Comparison of ENCODE assay signal across 8 cellular contexts in the genomic region with DNA sequence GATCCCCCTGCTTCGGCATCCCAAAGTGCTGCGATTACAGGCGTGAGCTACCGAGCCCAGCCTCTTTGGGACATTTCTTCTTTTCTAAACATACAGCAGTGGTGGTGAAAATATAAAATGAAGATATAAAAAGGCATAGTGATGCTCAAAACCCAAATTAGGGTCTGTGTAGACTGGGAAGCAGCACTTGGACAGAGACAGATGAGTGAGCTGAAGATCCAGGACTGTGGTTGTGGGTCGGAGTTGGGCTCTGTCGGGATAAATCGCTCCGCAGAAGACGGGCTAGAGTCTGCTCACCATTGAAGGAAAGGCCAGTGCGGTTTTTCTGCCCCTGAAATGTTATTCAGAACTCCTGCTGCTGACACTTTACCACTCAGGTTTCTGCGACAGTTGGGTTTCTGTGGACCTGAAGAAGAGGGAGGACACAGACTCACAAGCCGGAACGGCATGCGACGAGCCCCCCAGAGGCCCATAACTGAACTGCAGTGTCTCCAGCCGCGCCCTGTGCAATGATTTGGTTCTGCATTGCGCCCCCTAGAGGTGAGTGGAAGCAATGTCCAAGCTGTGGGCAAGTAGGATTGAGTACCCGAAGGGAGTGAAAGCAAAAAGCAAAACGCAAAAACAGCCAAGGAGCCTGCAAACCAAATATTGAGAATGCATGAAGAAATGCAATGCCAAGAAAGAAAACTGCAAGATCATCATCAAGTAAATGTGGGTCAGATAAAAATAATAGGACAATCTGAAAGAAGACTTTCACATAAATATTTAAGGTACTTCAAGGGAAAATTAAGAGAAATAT.
DNase-seq lines count a peak whose midpoint lies in the region; ATAC-seq and TF ChIP-seq lines count a peak whose summit lies in the region.

No MANE protein-coding gene starts in this region.

- peak; percentile 100 for TF ChIP-seq CTCF in H9 (conservative IDR thresholded peaks at IDR 0.05)
- TF ChIP-seq CTCF in LNCaP clone FGC (IDR thresholded peaks at IDR 0.05; ENCODE audit: control insufficient read depth, extremely low read depth, insufficient read depth), result peak; percentile 96
- TF ChIP-seq CTCF in upper lobe of left lung (IDR thresholded peaks at IDR 0.05), result peak; percentile 88 to 98 (median 94)

- H3K18ac ChIP-seq in H9 (ENCODE audit: insufficient read length, low read depth, low read length), result no peak overlapping the region

- no peak overlapping the region for H2AK5ac ChIP-seq in H9 (ENCODE audit: insufficient read length, low read length)

- H2BK12ac ChIP-seq in H9 (ENCODE audit: insufficient read length, low read depth, low read length), result no peak overlapping the region

- H4K8ac ChIP-seq in H9 (replicated peaks; ENCODE audit: insufficient read length, low read depth, low read length), result no peak overlapping the region

- H3K23ac ChIP-seq in H9 (ENCODE audit: insufficient read length, low read depth, low read length), result no peak overlapping the region

- H4K91ac ChIP-seq in H9 (ENCODE audit: insufficient read length, low read depth, low read length), result no peak overlapping the region

- no peak overlapping the region for H3K4ac ChIP-seq in H9 (ENCODE audit: low read depth, low read length)

- peak; percentile 93 to 97 for ATAC-seq in upper lobe of left lung (ENCODE audit: low FRiP score in 2 of 2)

- H3K27me3 ChIP-seq in H9 (ENCODE audit: insufficient read depth, low read length) (no peaks in the 10 kb centered on the region), upper lobe of left lung (no peaks in the 10 kb centered on the region)

- H2BK20ac ChIP-seq in H9 (ENCODE audit: low read depth, low read length, poor library complexity, severe bottlenecking), result no peak overlapping the region

- WGBS in H9 (ENCODE audit: extremely low coverage, insufficient read length, low lambda C conversion rate), result no CpG with 5 or more reads among the region's 20 CpGs
- WGBS in upper lobe of left lung, 2 donors, result 39% methylated on average over 20 of the region's 20 CpGs

- H3K4me2 ChIP-seq in H9 (ENCODE audit: insufficient read depth, insufficient read length, low read length), result peak overlapping the region; percentile 15

- no peak overlapping the region for H3K9ac ChIP-seq in H9 (ENCODE audit: extremely low read depth, insufficient read length, low read length)

- no peak for TF ChIP-seq EP300 in upper lobe of left lung (IDR thresholded peaks at IDR 0.05)

- H3K27ac Mint-ChIP-seq in H9, result no peak overlapping the region

- H3K23me2 ChIP-seq in H9 (ENCODE audit: insufficient read length, low read depth, low read length, poor library complexity, severe bottlenecking), result no peaks in the 10 kb centered on the region

- no peaks in the 10 kb centered on the region for H4K20me1 ChIP-seq in H9 (ENCODE audit: control insufficient read depth, insufficient read depth, insufficient read length)

- peaks cover 5 to 9% of the 10 kb centered on the region in 2 experiments for H3K4me1 Mint-ChIP-seq in H9

- H3T11ph ChIP-seq in H9 (ENCODE audit: low read length), result no peak overlapping the region

- H3K4me1 ChIP-seq in H9 (ENCODE audit: insufficient read depth, low read length), result no peaks in the 10 kb centered on the region
- H3K4me1 ChIP-seq in upper lobe of left lung, result peaks cover 0 to 6% (median 0%) of the 10 kb centered on the region in 4 donors

- H3K27ac ChIP-seq in H9 (ENCODE audit: insufficient read length, low read depth, low read length), result no peak overlapping the region
- H3K27ac ChIP-seq in upper lobe of left lung, result no peak overlapping the region

- H3K9me3 ChIP-seq in H9 (ENCODE audit: control insufficient read depth, low read depth, low read length), result no peaks in the 10 kb centered on the region
- H3K9me3 ChIP-seq in upper lobe of left lung, result no peaks in the 10 kb centered on the region

- TF ChIP-seq POLR2A in upper lobe of left lung (IDR thresholded peaks at IDR 0.05), result no peak

- H3K36me3 Mint-ChIP-seq in H9 (ENCODE audit: insufficient read depth in 1 of 3, low read depth in 3 of 3), result no peaks in the 10 kb centered on the region

- H3K4me3 ChIP-seq in LNCaP clone FGC (ENCODE audit: low read depth, low read length), result no peak overlapping the region
- H3K4me3 ChIP-seq in upper lobe of left lung, result no peak overlapping the region

- no peak overlapping the region for H4K5ac ChIP-seq in H9 (ENCODE audit: insufficient read length, low read depth, low read length)

- no peaks in the 10 kb centered on the region for H3K9me3 Mint-ChIP-seq in H9

- no peak overlapping the region for H2BK5ac ChIP-seq in H9 (ENCODE audit: insufficient read length, low read length)

- peaks cover 2% of the 10 kb centered on the region; the same call in 1 of the 2 replicates for H3K27me3 Mint-ChIP-seq in H9 (ENCODE audit: low read depth)

- no peaks in the 10 kb centered on the region for H3K79me1 ChIP-seq in H9 (ENCODE audit: insufficient read depth, low read depth, low read length, poor library complexity, severe bottlenecking)

- in situ Hi-C loops in SK-MEL-5 (cut with HindIII; ENCODE audit: low pct_unique_long_range_greater_than_20kb, low sequenced_read_pairs), result no loop called here

- H2BK15ac ChIP-seq in H9 (ENCODE audit: low read depth, low read length), result no peak overlapping the region

- no peak overlapping the region for H2BK120ac ChIP-seq in H9 (ENCODE audit: low read depth, low read length, poor library complexity, severe bottlenecking)

- no peak overlapping the region for H3K56ac ChIP-seq in H9 (ENCODE audit: insufficient read length, low read depth, low read length)

- peak; percentile 26 for DNase-seq in GM04503 (ENCODE audit: low read depth)
- peak; percentile 94 for DNase-seq in H9
- DNase-seq in LNCaP clone FGC (ENCODE audit: low read depth), result peak; percentile 56
- DNase-seq in SK-MEL-5 (ENCODE audit: low read depth, low spot score), result peak; percentile 90
- peak; percentile 86 for DNase-seq in activated naive CD4-positive, alpha-beta T cell treated with Interleukin-2 at 50 U/mL for 16 hours
- DNase-seq in glomerular visceral epithelial cell (ENCODE audit: extremely low spot score), result peak; percentile 84
- peak; percentile 79 for DNase-seq in pons (ENCODE audit: low spot score)
- peak; percentile 62 to 84 for DNase-seq in upper lobe of left lung

- H3K14ac ChIP-seq in H9 (ENCODE audit: insufficient read depth, low read length), result no peak overlapping the region

- H3K36me3 ChIP-seq in upper lobe of left lung, result no peaks in the 10 kb centered on the region

- H2AFZ ChIP-seq in H9 (ENCODE audit: low read length), result no peak overlapping the region

- peak overlapping the region in 1 of 2 experiments; percentile 52; a peak in 2 of 5 replicates for H3K4me3 Mint-ChIP-seq in H9

- H3K79me2 ChIP-seq in H9 (ENCODE audit: insufficient read depth, low read length), result no peaks in the 10 kb centered on the region

Comparison
In these comparisons a context has a peak if more than half of its experiments do, and no peak if none do; other contexts are left out.
1. DNase-seq: peak in every context shown above with its lines; median percentile 94 in H9; 90 in SK-MEL-5; 86 in activated naive CD4-positive, alpha-beta T cell treated with Interleukin-2 at 50 U/mL for 16 hours; 84 in glomerular visceral epithelial cell; 79 in pons; 73 in upper lobe of left lung; 56 in LNCaP clone FGC; 26 in GM04503.